In genomic region chr12:99278899-99279298, GRCh38 we compare ENCODE assay signal across 21 cellular contexts.
"Had no signal": no experiment of that assay in that cellular context is flagged by ENCODE, and none has a peak within 500 bp of the region (broad histone marks: within the 10 kb centered on the region; RNA-seq: fewer than 3 reads in every experiment).

No MANE protein-coding gene starts in this region.

- H3K36me3 Mint-ChIP-seq: immature natural killer cell; natural killer cell; stimulated activated effector memory CD8-positive, alpha-beta T cell treated with anti-CD3 and anti-CD28 coated beads, Interleukin-12 subunit alpha, Interleukin-12 subunit beta, amount 100 ng/mL, for 72 hours; type B pancreatic cell had no signal

- H3K9me3 ChIP-seq: gastrocnemius medialis, ovary, suprapubic skin, thyroid gland had no signal

- H3K4me2 ChIP-seq: smooth muscle cell had no signal

- H3K4me1 Mint-ChIP-seq: immature natural killer cell; natural killer cell; stimulated activated effector memory CD8-positive, alpha-beta T cell treated with anti-CD3 and anti-CD28 coated beads, Interleukin-12 subunit alpha, Interleukin-12 subunit beta, amount 100 ng/mL, for 72 hours had no signal

- H3K4me1 ChIP-seq: gastrocnemius medialis, suprapubic skin, thyroid gland had no signal

- H3K36me3 ChIP-seq: gastrocnemius medialis, ovary, suprapubic skin, thyroid gland had no signal

- H3K27me3 ChIP-seq: gastrocnemius medialis, ovary, suprapubic skin, thyroid gland had no signal

- H3K4me3 Mint-ChIP-seq: immature natural killer cell; natural killer cell; neural crest cell; stimulated activated effector memory CD8-positive, alpha-beta T cell treated with anti-CD3 and anti-CD28 coated beads, Interleukin-12 subunit alpha, Interleukin-12 subunit beta, amount 100 ng/mL, for 72 hours; type B pancreatic cell had no signal

- H3K27ac ChIP-seq: gastrocnemius medialis, ovary, suprapubic skin, thyroid gland had no signal

- DNase-seq: effector memory CD4-positive, alpha-beta T cell; gastrocnemius medialis; immature natural killer cell; kidney; left colon; left ventricle myocardium superior; natural killer cell; nucleus accumbens; ovary; stimulated activated CD4-positive, alpha-beta T cell treated with anti-CD3 and anti-CD28 coated beads, Interleukin-4, amount 100 ng/mL, for 1 hour; stimulated activated CD8-positive, alpha-beta memory T cell treated with anti-CD3 and anti-CD28 coated beads, Interleukin-4, amount 100 ng/mL, for 48 hours; stimulated activated naive CD8-positive, alpha-beta T cell treated with anti-CD3 and anti-CD28 coated beads, Interleukin-15, Interleukin-2, amounts not matched to agents 100 U/mL and 50 U/mL, for 24 hours; thyroid gland had no signal

- H3K27me3 Mint-ChIP-seq: progenitor cell of endocrine pancreas, type B pancreatic cell had no signal

- H3K4me3 ChIP-seq: gastrocnemius medialis, ovary, smooth muscle cell, suprapubic skin, thyroid gland had no signal

- ATAC-seq: esophagus mucosa; gastrocnemius medialis; left colon; left ventricle myocardium superior; natural killer cell; right cardiac atrium; stimulated activated effector memory CD8-positive, alpha-beta T cell treated with anti-CD3 and anti-CD28 coated beads, Interleukin-12 subunit alpha, Interleukin-12 subunit beta, amount 100 ng/mL, for 72 hours; stimulated activated naive CD8-positive, alpha-beta T cell treated with anti-CD3 and anti-CD28 coated beads, Interleukin-15, Interleukin-2, amounts not matched to agents 100 U/mL and 50 U/mL, for 24 hours had no signal

- H3K27ac Mint-ChIP-seq: immature natural killer cell; natural killer cell; progenitor cell of endocrine pancreas; stimulated activated effector memory CD8-positive, alpha-beta T cell treated with anti-CD3 and anti-CD28 coated beads, Interleukin-12 subunit alpha, Interleukin-12 subunit beta, amount 100 ng/mL, for 72 hours; type B pancreatic cell had no signal
